Comparison of ENCODE assay signal across 3 cellular contexts in the genomic region with DNA sequence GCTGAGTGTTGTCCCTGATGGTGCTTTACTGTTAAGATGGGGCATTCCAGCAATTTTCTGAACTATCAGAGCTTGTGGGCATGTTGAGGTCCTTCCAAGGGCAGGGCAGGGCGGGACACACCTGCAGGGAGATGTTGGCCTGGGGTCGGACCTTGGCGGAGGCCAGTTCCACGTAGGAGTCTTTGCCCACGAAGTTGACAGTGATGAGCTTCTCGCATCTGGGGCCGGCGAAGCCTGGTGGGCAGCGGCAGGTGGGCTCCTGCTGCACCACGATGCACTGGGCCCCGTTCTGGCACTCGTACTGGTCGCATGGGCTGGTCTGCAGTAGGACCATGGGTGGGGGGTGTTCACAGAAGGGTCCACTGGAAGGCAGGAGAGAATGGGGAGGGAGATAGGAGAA.
"Had no signal": no experiment of that assay in that cellular context is flagged by ENCODE, and none has a peak within 500 bp of the region (broad histone marks: within the 10 kb centered on the region; RNA-seq: fewer than 3 reads in every experiment).

No MANE protein-coding gene starts in this region.

- DNase-seq: GDM1, GF-D8 had no signal

- ATAC-seq: GM12878 had no signal

- H3K4me3 ChIP-seq: GM12878 had no signal
